1 cellular context compared by ENCODE assay signal in genomic region chr7:6228363-6228762, GRCh38.
A peak's percentile ranks its signal among the peaks of the same experiment; 100 is the strongest.
TF ChIP-seq lines count a peak whose summit lies in the region.

No MANE protein-coding gene starts in this region.

TF ChIP-seq in K562, 482 proteins besides CTCF, POLR2A, EP300 and RAD21 (continued from another document):
- TF ChIP-seq SIRT6 (IDR thresholded peaks at IDR 0.05; ENCODE audit: low read depth, low read length) (no peak), ZNF280B (CRISPR knock-in tag; IDR thresholded peaks at IDR 0.05) (no peak), RCOR1 (IDR thresholded peaks at IDR 0.05; ENCODE audit: borderline replicate concordance in 1 of 2, low read depth in 2 of 2, low read length in 2 of 2) (peak in 1 of 2 experiments; percentile 50; a peak in 1 of 4 replicates), VEZF1 (CRISPR knock-in tag; IDR thresholded peaks at IDR 0.05) (peak; percentile 48; the same call in 1 of the 2 replicates), KDM1A (IDR thresholded peaks at IDR 0.05) (peak; percentile 48 to 61), GATAD2A (IDR thresholded peaks at IDR 0.05) (0 out of 2 replicates have a peak, but pooled peaks have one; percentile 43)
